ENCODE assay signal across 9 cellular contexts in the genomic region with DNA sequence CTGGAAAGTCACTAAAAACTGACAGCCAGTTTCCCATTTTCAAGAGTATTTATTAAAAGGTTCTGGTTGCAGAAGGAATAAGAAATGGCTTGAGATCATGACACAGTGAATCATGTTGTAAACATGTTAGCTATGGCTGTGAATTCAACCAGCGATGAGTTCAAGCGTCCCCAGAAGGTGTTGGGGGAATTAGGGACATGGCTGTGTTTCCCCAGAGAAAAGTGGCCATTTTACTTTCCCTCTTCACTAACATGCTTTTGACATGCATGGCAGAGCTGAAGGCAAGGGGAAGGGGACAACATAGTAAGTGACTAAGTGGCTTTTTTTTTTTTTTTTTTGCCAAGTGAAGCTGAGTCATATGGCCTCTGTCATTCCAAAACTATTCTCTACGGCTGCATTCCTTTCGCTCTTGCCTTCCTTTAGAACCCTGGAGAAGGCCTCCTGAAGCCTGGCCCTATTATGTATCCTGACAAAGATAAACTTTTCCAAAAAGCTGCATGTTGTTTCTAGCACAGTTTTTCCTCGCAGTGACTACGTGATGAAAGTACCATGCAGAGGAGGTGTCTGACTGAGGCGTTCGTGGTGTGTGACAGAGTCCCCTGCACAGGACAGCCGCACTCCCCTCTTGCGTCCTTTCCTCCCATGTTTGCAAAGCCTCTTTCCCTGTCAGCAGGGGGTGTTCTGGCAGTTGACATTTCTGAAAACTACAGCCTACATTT. TPM values are rescaled to one million over a fixed set of nuclear protein-coding genes. Genes with fewer than 3 reads are reported as not detected.
DNase-seq lines count a peak whose midpoint lies in the region; ATAC-seq, FAIRE-seq and TF ChIP-seq lines count a peak whose summit lies in the region.
"Had no signal": no experiment of that assay in that cellular context is flagged by ENCODE, and none has a peak within 500 bp of the region (broad histone marks: within the 10 kb centered on the region; RNA-seq: fewer than 3 reads in every experiment).

No MANE protein-coding gene starts in this region.

- TF ChIP-seq RAD21 in A549 (conservative IDR thresholded peaks at IDR 0.05 in 1 of 2, IDR thresholded peaks at IDR 0.05 in 1 of 2): 0 out of 5 replicates have a peak, but pooled peaks of 1 of the 2 experiments have one; percentile 26

- H3K27me3 ChIP-seq in vagina: no peaks in the 10 kb centered on the region

- intact Hi-C loops in left colon (cut with DNase I, micrococcal nuclease): no loop called here
- intact Hi-C loops in vagina (cut with DNase I): no loop called here

- H3K4me3 Mint-ChIP-seq in HFFc6: peak overlapping the region; percentile 81
- H3K4me3 Mint-ChIP-seq: CD4-positive, CD25-positive, alpha-beta regulatory T cell had no signal

- CTCF ChIA-PET in A549 (lab: Yijun Ruan, JAX): interaction anchor here (1.0 to 5.7 kb wide), 15 partner anchors 9 to 292 kb away, joined by 3 to 38 read pairs (median 5); no protein-coding TSS in a partner anchor

- FAIRE-seq in A549 (lab: Jason Lieb, UNC) (no peak), D721Med (lab: Jason Lieb, UNC) (no peak)

- peaks cover 100% of the 10 kb centered on the region for H3K4me1 Mint-ChIP-seq in HFFc6 (ENCODE audit: low read depth)
- H3K4me1 Mint-ChIP-seq: CD4-positive, CD25-positive, alpha-beta regulatory T cell had no signal

- peaks cover 5% of the 10 kb centered on the region for H3K27me3 Mint-ChIP-seq in HFFc6 (ENCODE audit: insufficient read depth)

- peaks cover 98% of the 10 kb centered on the region for H3K4me1 ChIP-seq in A549
- peaks cover 64% of the 10 kb centered on the region for H3K4me1 ChIP-seq in vagina

- TF ChIP-seq CTCF in A549 (IDR thresholded peaks at IDR 0.05) (no peak), HFFc6 (IDR thresholded peaks at IDR 0.05) (peak; percentile 55; the same call in 1 of the 2 replicates), astrocyte of the cerebellum (IDR thresholded peaks at IDR 0.05; ENCODE audit: low read depth, low read length, missing control alignments) (no peak), vagina (IDR thresholded peaks at IDR 0.05) (no peak), D721Med (IDR thresholded peaks at IDR 0.05; ENCODE audit: insufficient read depth, missing control alignments) (no peak)

- WGBS in A549 (ENCODE audit: missing lambda C conversion rate): 2% methylated on average over 10 of the region's 10 CpGs

- no peaks in the 10 kb centered on the region for H3K9me3 Mint-ChIP-seq in HFFc6

- H3K9me3 ChIP-seq in A549 (no peaks in the 10 kb centered on the region), vagina (no peaks in the 10 kb centered on the region)

- H3K27ac Mint-ChIP-seq in HFFc6: peak overlapping the region; percentile 98
- H3K27ac Mint-ChIP-seq: CD4-positive, CD25-positive, alpha-beta regulatory T cell had no signal

- peak overlapping the region; percentile 85 for H3K4me2 ChIP-seq in A549

- in situ Hi-C loops in astrocyte of the cerebellum (cut with HindIII; ENCODE audit: low sequenced_read_pairs): loop anchor here (25.0 kb wide), 1 partner anchor 253 kb away; no protein-coding TSS in a partner anchor

- POLR2A ChIA-PET in A549 (lab: Yijun Ruan, JAX): interaction anchor here (0.6 to 2.5 kb wide), 12 partner anchors 9 to 350 kb away, joined by 3 to 18 read pairs (median 4); a partner anchor contains a TSS

- H3K4me3 ChIP-seq in A549 (peak overlapping the region; percentile 13; the same call in 1 of the 3 replicates), astrocyte of the cerebellum (ENCODE audit: low read depth, low read length) (no peak overlapping the region), vagina (no peak overlapping the region)

- peaks cover 47% of the 10 kb centered on the region for H3K36me3 Mint-ChIP-seq in HFFc6 (ENCODE audit: low read depth)
- H3K36me3 Mint-ChIP-seq: CD4-positive, CD25-positive, alpha-beta regulatory T cell had no signal

- DNase-seq in A549 (ENCODE audit: low read depth in 1 of 2, low spot score in 1 of 2) (peak; percentile 67 to 84), HFFc6 (peak; percentile 89), astrocyte of the cerebellum (ENCODE audit: low read depth) (peak; percentile 70), left colon (no peak), vagina (ENCODE audit: extremely low spot score in 2 of 2) (peak in 1 of 2 donors; percentile 70), amygdala (lab: John Stamatoyannopoulos, UW) (no peak), Ammon's horn (ENCODE audit: low spot score) (no peak), D721Med (ENCODE audit: insufficient read length, low spot score) (no peak)
- DNase-seq: CD4-positive, CD25-positive, alpha-beta regulatory T cell had no signal

- H3K27ac ChIP-seq in A549 (peak overlapping the region; percentile 84 to 92), vagina (peak overlapping the region; percentile 78)

- H3K36me3 ChIP-seq in vagina: peaks cover 0 to 3% of the 10 kb centered on the region in 2 donors

- no peak; a peak in 1 of 5 replicates for TF ChIP-seq EP300 in A549 (IDR thresholded peaks at IDR 0.05)

- TF ChIP-seq POLR2A in A549 (IDR thresholded peaks at IDR 0.05; ENCODE audit: low read length) (no peak), vagina (IDR thresholded peaks at IDR 0.05) (no peak)

- ATAC-seq in A549 (peak; percentile 79 to 81), left colon (peak; percentile 30)

TF ChIP-seq in A549, 52 proteins besides CTCF, POLR2A, EP300 and RAD21:
- TF ChIP-seq SMC3 (IDR thresholded peaks at IDR 0.05) (peak; percentile 32; the same call in 2 of the 3 replicates), JUN (IDR thresholded peaks at IDR 0.05) (peak; percentile 2 to 60; a peak in 3 of 5 replicates), CEBPB (IDR thresholded peaks at IDR 0.05) (peak in 1 of 2 experiments; percentile 19; a peak in 1 of 4 replicates), GATA3 (IDR thresholded peaks at IDR 0.05; ENCODE audit: borderline replicate concordance) (peak; percentile 56; the same call in 1 of the 2 replicates), JUNB (IDR thresholded peaks at IDR 0.05) (peak; percentile 87), FOSL2 (IDR thresholded peaks at IDR 0.05) (peak; percentile 88), FOSL2 (CRISPR knock-in tag; IDR thresholded peaks at IDR 0.05) (peak; percentile 73), ZNF302 (CRISPR knock-in tag; IDR thresholded peaks at IDR 0.05) (0 out of 2 replicates have a peak, but pooled peaks have one; percentile 43), EHF (CRISPR knock-in tag; IDR thresholded peaks at IDR 0.05) (no peak), NFE2L2 (conservative IDR thresholded peaks at IDR 0.05; ENCODE audit: low read length) (peak; percentile 29; the same call in 1 of the 2 replicates), POLR2AphosphoS2 (conservative IDR thresholded peaks at IDR 0.05; ENCODE audit: low read length) (no peak), TP53 (CRISPR knock-in tag; IDR thresholded peaks at IDR 0.05) (no peak), MAFK (IDR thresholded peaks at IDR 0.05; ENCODE audit: partially characterized antibody) (peak; percentile 25), RCOR1 (IDR thresholded peaks at IDR 0.05; ENCODE audit: low read depth, low read length) (no peak)
- TF ChIP-seq, protein P1, sequence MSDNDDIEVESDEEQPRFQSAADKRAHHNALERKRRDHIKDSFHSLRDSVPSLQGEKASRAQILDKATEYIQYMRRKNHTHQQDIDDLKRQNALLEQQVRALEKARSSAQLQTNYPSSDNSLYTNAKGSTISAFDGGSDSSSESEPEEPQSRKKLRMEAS (IDR thresholded peaks at IDR 0.05): peak; percentile 46
- TF ChIP-seq, protein P2, sequence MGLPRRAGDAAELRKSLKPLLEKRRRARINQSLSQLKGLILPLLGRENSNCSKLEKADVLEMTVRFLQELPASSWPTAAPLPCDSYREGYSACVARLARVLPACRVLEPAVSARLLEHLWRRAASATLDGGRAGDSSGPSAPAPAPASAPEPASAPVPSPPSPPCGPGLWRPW (IDR thresholded peaks at IDR 0.05): no peak

RNA-seq across cellular contexts. Expression of a gene that starts 46.9 kb away (rescaled TPM):
- polyA plus RNA-seq in A549 (2011; rRNA removed): 59.5 and 61.4 TPM in 2 replicates
- polyA plus RNA-seq in A549 (2012; cell fraction: cytosol; rRNA removed): 25.3 and 28.2 TPM in 2 replicates
- polyA plus RNA-seq in A549 (2012; cell fraction: nucleus; rRNA removed): 61.4 and 73.8 TPM in 2 replicates
- 62.2 to 64.1 TPM (median 63.8 TPM) in 3 replicates for polyA plus RNA-seq in A549 (2017; fragmentation: RNase III; extraction: RNeasy Plus Mini Kit Qiagen cat#74134 plus additional on column Dnase treatment)
- 125 and 165 TPM in 2 replicates for polyA minus RNA-seq in A549 (2011; rRNA and poly(A)+ RNA removed)
- total RNA-seq in HFFc6 (2021; fragmentation: NEBNext Ultra II Directional; extraction: Animal tissue kit (Norgen Biotek cat#: 25700)): 10 to 100 TPM; 69.9 to 87.2 (median 77.0) TPM
- 10 to 100 TPM; 66.8 to 85.6 TPM for total RNA-seq in left colon
- 130 TPM for total RNA-seq in vagina
- total RNA-seq: CD4-positive, CD25-positive, alpha-beta regulatory T cell had no signal
- polyA plus RNA-seq: CD4-positive, CD25-positive, alpha-beta regulatory T cell had no signal

Comparison
In these comparisons a context has a peak if more than half of its experiments do, and no peak if none do; other contexts are left out.
1. DNase-seq: peak in A549 (2 of 2), HFFc6 (single experiment) and astrocyte of the cerebellum (single experiment); none in left colon (0 of 2), amygdala (0 of 56), Ammon's horn (single experiment) and D721Med (single experiment).